Comparison of ENCODE assay signal across 9 cellular contexts in genomic region chr19:12195501-12195860, GRCh38. TPM values are rescaled to one million over a fixed set of nuclear protein-coding genes. Genes with fewer than 3 reads are reported as not detected.
DNase-seq lines count a peak whose midpoint lies in the region; ATAC-seq and TF ChIP-seq lines count a peak whose summit lies in the region.
"Had no signal": no experiment of that assay in that cellular context is flagged by ENCODE, and none has a peak within 500 bp of the region (broad histone marks: within the 10 kb centered on the region; RNA-seq: fewer than 3 reads in every experiment).

No MANE protein-coding gene starts in this region.

- peaks cover 8% of the 10 kb centered on the region for H3K4me1 ChIP-seq in CD4-positive, alpha-beta memory T cell (ENCODE audit: insufficient read depth, low read length)

- DNase-seq in CD4-positive, alpha-beta memory T cell: no peak
- DNase-seq in activated B cell treated with CpG ODN at 0.5 μM for 24 hours (no peak), fibroblast of the aortic adventitia (ENCODE audit: low read depth) (no peak), putamen (ENCODE audit: low spot score) (peak; percentile 1), NCI-H1105 treated with DMSO at 0.1 percent for 48 hours (lab: John Stamatoyannopoulos, UW) (no peak), chondrocyte (ENCODE audit: low spot score) (no peak), amniotic stem cell (lab: John Stamatoyannopoulos, UW) (no peak), HPDE6-E6E7 (ENCODE audit: extremely low spot score) (no peak)
- DNase-seq: NCI-H446 treated with DMSO at 0.1 percent for 48 hours had no signal

- H3K4me1 Mint-ChIP-seq in CD4-positive, alpha-beta memory T cell: peaks cover 0 to 21% (median 7%) of the 10 kb centered on the region in 4 donors
- H3K4me1 Mint-ChIP-seq in activated B cell treated with CpG ODN at 0.5 μM for 24 hours: peaks cover 15% of the 10 kb centered on the region
- H3K4me1 Mint-ChIP-seq in chondrocyte (ENCODE audit: low read depth): no peaks in the 10 kb centered on the region

- peak overlapping the region; percentile 27 to 72 (median 59) for H3K4me3 Mint-ChIP-seq in CD4-positive, alpha-beta memory T cell
- H3K4me3 Mint-ChIP-seq in activated B cell treated with CpG ODN at 0.5 μM for 24 hours: peak overlapping the region; percentile 76
- H3K4me3 Mint-ChIP-seq in chondrocyte (ENCODE audit: unreplicated experiment): no peak overlapping the region

- H3K9me3 Mint-ChIP-seq in CD4-positive, alpha-beta memory T cell: peaks cover 0 to 89% (median 67%) of the 10 kb centered on the region in 8 donors
- H3K9me3 Mint-ChIP-seq in activated B cell treated with CpG ODN at 0.5 μM for 24 hours (peaks cover 31% of the 10 kb centered on the region), chondrocyte (ENCODE audit: low read depth) (peaks cover 64% of the 10 kb centered on the region)

- CTCF ChIA-PET in CD4-positive, alpha-beta memory T cell (lab: Charles Lee; ENCODE audit: partially characterized antibody): no interaction called here
- CTCF ChIA-PET in activated B cell treated with CpG ODN at 0.5 μM for 24 hours (lab: Charles Lee): no interaction called here

- peaks cover 5 to 44% of the 10 kb centered on the region in 2 donors for H3K9me3 ChIP-seq in CD4-positive, alpha-beta memory T cell (ENCODE audit: control insufficient read depth in 1 of 2, low read length in 2 of 2)

- no peak for ATAC-seq in activated B cell treated with CpG ODN at 0.5 μM for 24 hours (ENCODE audit: low read depth)

- no peaks in the 10 kb centered on the region for H3K36me3 ChIP-seq in CD4-positive, alpha-beta memory T cell (ENCODE audit: insufficient read depth, low read length)

- H3K36me3 Mint-ChIP-seq in CD4-positive, alpha-beta memory T cell: peaks cover 34 to 39% of the 10 kb centered on the region in 2 donors
- H3K36me3 Mint-ChIP-seq in activated B cell treated with CpG ODN at 0.5 μM for 24 hours (ENCODE audit: low read depth): peaks cover 36% of the 10 kb centered on the region
- H3K36me3 Mint-ChIP-seq in chondrocyte (ENCODE audit: low read depth): peaks cover 61% of the 10 kb centered on the region

- POLR2A ChIA-PET in CD4-positive, alpha-beta memory T cell (lab: Charles Lee; ENCODE audit: partially characterized antibody): interaction anchor here (2.0 kb wide), 1 partner anchor 138 kb away, joined by 5 read pairs; the partner anchor contains the start of gene ZNF563
- POLR2A ChIA-PET in activated B cell treated with CpG ODN at 0.5 μM for 24 hours (lab: Charles Lee): no interaction called here

- peak overlapping the region in 1 of 2 donors; percentile 8 for H3K4me3 ChIP-seq in CD4-positive, alpha-beta memory T cell (ENCODE audit: low read length in 2 of 2)
- H3K4me3 ChIP-seq in fibroblast of the aortic adventitia (ENCODE audit: low read depth, low read length): peak overlapping the region; percentile 60

- no peaks in the 10 kb centered on the region for H3K27me3 ChIP-seq in CD4-positive, alpha-beta memory T cell (ENCODE audit: insufficient read depth, low read length)

- TF ChIP-seq CTCF in activated B cell treated with CpG ODN at 0.5 μM for 24 hours (IDR thresholded peaks at IDR 0.05) (no peak), fibroblast of the aortic adventitia (IDR thresholded peaks at IDR 0.05; ENCODE audit: insufficient read depth, low read length) (no peak), chondrocyte (IDR thresholded peaks at IDR 0.05) (no peak)

- peak overlapping the region in 1 of 7 donors; percentile 23 for H3K27ac Mint-ChIP-seq in CD4-positive, alpha-beta memory T cell
- H3K27ac Mint-ChIP-seq in activated B cell treated with CpG ODN at 0.5 μM for 24 hours (peak overlapping the region; percentile 30), chondrocyte (ENCODE audit: unreplicated experiment) (no peak overlapping the region)

- H3K27me3 Mint-ChIP-seq in CD4-positive, alpha-beta memory T cell: no peaks in the 10 kb centered on the region
- H3K27me3 Mint-ChIP-seq in activated B cell treated with CpG ODN at 0.5 μM for 24 hours (no peaks in the 10 kb centered on the region), chondrocyte (ENCODE audit: low read depth) (no peaks in the 10 kb centered on the region)

- H3K27ac ChIP-seq in CD4-positive, alpha-beta memory T cell (ENCODE audit: low read depth, low read length): no peak overlapping the region

- intact Hi-C loops in CD4-positive, alpha-beta memory T cell (cut with micrococcal nuclease): no loop called here
- intact Hi-C loops in activated B cell treated with CpG ODN at 0.5 μM for 24 hours (cut with micrococcal nuclease): loop anchor here (1.0 to 2.0 kb wide), 2 partner anchors 33 to 271 kb away; partner anchors contain the start of gene ZNF136

RNA-seq across cellular contexts. Expression of gene ZNF136, which starts 32.6 kb away (rescaled TPM):
- 10 to 100 TPM; 26.9 to 32.8 TPM for total RNA-seq in CD4-positive, alpha-beta memory T cell
- 10 to 100 TPM; 17.0 to 18.5 TPM for polyA plus RNA-seq in CD4-positive, alpha-beta memory T cell
- 20.4 and 24.6 TPM in 2 replicates for total RNA-seq in activated B cell treated with CpG ODN at 0.5 μM for 24 hours
- total RNA-seq in fibroblast of the aortic adventitia (ENCODE audit: low replicate concordance): 5.5 and 8.4 TPM in 2 replicates
- total RNA-seq in chondrocyte: 6.9 to 9.5 TPM (median 7.1 TPM) in 3 replicates

RNA-seq across cellular contexts. Expression of gene ZNF625, which starts 38.9 kb away (rescaled TPM):
- total RNA-seq in CD4-positive, alpha-beta memory T cell: 1 to 10 TPM; 2.1 to 2.6 TPM
- polyA plus RNA-seq in CD4-positive, alpha-beta memory T cell: under 1 TPM in 1 of 2 donors, not detected in 1; 0.52 TPM
- total RNA-seq in activated B cell treated with CpG ODN at 0.5 μM for 24 hours (6.5 and 8.1 TPM in 2 replicates), fibroblast of the aortic adventitia (ENCODE audit: low replicate concordance) (7.2 and 18.6 TPM in 2 replicates), chondrocyte (11.5 to 12.1 TPM (median 12.1 TPM) in 3 replicates)

RNA-seq across cellular contexts. Expression of gene ZNF20, which starts 55.3 kb away (rescaled TPM):
- 1 to 10 TPM; 4.0 to 7.4 TPM for total RNA-seq in CD4-positive, alpha-beta memory T cell
- 1 to 10 TPM; 1.6 to 2.2 TPM for polyA plus RNA-seq in CD4-positive, alpha-beta memory T cell
- total RNA-seq in activated B cell treated with CpG ODN at 0.5 μM for 24 hours (4.2 and 8.5 TPM in 2 replicates), fibroblast of the aortic adventitia (ENCODE audit: low replicate concordance) (3.9 and 4.8 TPM in 2 replicates), chondrocyte (2.0 to 3.8 TPM (median 3.1 TPM) in 3 replicates)
